In the genomic region with DNA sequence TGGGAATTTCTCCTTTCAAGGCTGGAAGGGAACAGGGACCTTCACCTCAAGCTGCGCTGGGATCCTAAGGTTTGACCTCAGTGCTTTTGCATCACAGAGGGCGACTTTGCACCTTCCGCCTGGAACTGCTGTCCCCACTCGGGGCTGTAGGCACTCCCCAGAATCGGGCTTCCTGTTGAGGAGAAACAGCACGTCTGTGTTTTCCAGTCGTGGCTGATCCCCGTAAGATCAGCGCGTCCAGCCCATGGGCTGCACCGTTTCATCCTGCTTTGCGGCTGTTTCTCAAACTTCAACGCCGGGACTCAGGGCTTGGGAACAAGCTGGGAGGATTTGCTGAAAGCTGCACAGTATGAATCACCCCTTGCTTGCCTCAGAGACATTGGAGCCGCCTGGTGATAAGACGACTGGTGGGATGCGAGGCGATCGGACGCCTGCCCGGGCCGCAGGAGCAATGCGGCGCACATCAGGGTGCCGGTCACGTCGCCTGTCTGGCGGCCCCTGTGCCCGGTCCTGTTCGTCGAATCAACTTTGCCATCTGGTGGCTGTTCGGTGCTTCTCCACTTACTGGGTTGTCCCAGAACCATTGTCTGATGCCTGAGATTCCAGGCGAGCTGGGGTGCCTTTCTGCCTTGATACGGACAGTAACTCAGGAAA, we compare ENCODE assay signal across 8 cellular contexts. TPM values are rescaled to one million over a fixed set of nuclear protein-coding genes. Genes with fewer than 3 reads are reported as not detected.
A peak's percentile ranks its signal among the peaks of the same experiment; 100 is the strongest.
DNase-seq lines count a peak whose midpoint lies in the region; ATAC-seq lines count a peak whose summit lies in the region.

No MANE protein-coding gene starts in this region.

- no peak overlapping the region for H3K27ac Mint-ChIP-seq in activated naive CD4-positive, alpha-beta T cell treated with anti-CD3 and anti-CD28 coated beads, Interleukin-2, amount 10 ng/mL, durations not matched to agents 7 days and 5 days

- H3K27me3 Mint-ChIP-seq in activated naive CD4-positive, alpha-beta T cell treated with anti-CD3 and anti-CD28 coated beads, Interleukin-2, amount 10 ng/mL, durations not matched to agents 7 days and 5 days: peaks cover 40% of the 10 kb centered on the region

- H3K9me3 Mint-ChIP-seq in activated naive CD4-positive, alpha-beta T cell treated with anti-CD3 and anti-CD28 coated beads, Interleukin-2, amount 10 ng/mL, durations not matched to agents 7 days and 5 days: no peaks in the 10 kb centered on the region

- H3K4me3 Mint-ChIP-seq in activated naive CD4-positive, alpha-beta T cell treated with anti-CD3 and anti-CD28 coated beads, Interleukin-2, amount 10 ng/mL, durations not matched to agents 7 days and 5 days: no peak overlapping the region

- H3K4me1 Mint-ChIP-seq in activated naive CD4-positive, alpha-beta T cell treated with anti-CD3 and anti-CD28 coated beads, Interleukin-2, amount 10 ng/mL, durations not matched to agents 7 days and 5 days: no peaks in the 10 kb centered on the region

- no peaks in the 10 kb centered on the region for H3K36me3 Mint-ChIP-seq in activated naive CD4-positive, alpha-beta T cell treated with anti-CD3 and anti-CD28 coated beads, Interleukin-2, amount 10 ng/mL, durations not matched to agents 7 days and 5 days

- DNase-seq in DMS114 treated with DMSO at 0.1 percent for 48 hours (lab: John Stamatoyannopoulos, UW; ENCODE audit: unreplicated experiment) (peak; percentile 35), SK-N-DZ (ENCODE audit: low spot score) (peak; percentile 53), left cardiac atrium (peak; percentile 72), posterior vena cava (ENCODE audit: low spot score) (peak; percentile 89), NCI-H1048 (lab: John Stamatoyannopoulos, UW) (no peak), SHP77 treated with DMSO at 0.1 percent for 48 hours (lab: John Stamatoyannopoulos, UW) (no peak)
- no peak for DNase-seq in activated naive CD4-positive, alpha-beta T cell treated with anti-CD3 and anti-CD28 coated beads, Interleukin-2, amount 10 ng/mL, durations not matched to agents 7 days and 5 days

- ATAC-seq in left cardiac atrium: peak; percentile 82 to 85
- ATAC-seq in GM19395 (IDR thresholded peaks at IDR 0.05; ENCODE audit: unreplicated experiment): no peak

- CTCF ChIA-PET in activated naive CD4-positive, alpha-beta T cell treated with anti-CD3 and anti-CD28 coated beads, Interleukin-2, amount 10 ng/mL, durations not matched to agents 7 days and 5 days (lab: Charles Lee): no interaction called here

- intact Hi-C loops in left cardiac atrium (cut with DNase I): loop anchor here in 1 of 2 donors (2.0 kb wide), 2 partner anchors 72 to 224 kb away; no protein-coding TSS in a partner anchor
- intact Hi-C loops in posterior vena cava (cut with DNase I): no loop called here

RNA-seq across cellular contexts. Expression of a gene that starts 53.6 kb away (rescaled TPM):
- polyA plus RNA-seq in SK-N-DZ (2014; cell fraction: cytosol; rRNA removed): not detected in 2 replicates
- polyA plus RNA-seq in SK-N-DZ (2014; cell fraction: nucleus; rRNA removed): not detected in 2 replicates
- total RNA-seq in left cardiac atrium: under 1 TPM; 0.18 to 0.79 TPM
- under 1 TPM in 1 of 2 donors, not detected in 1; 0.14 TPM for total RNA-seq in posterior vena cava

Comparison
In these comparisons a context has a peak if more than half of its experiments do, and no peak if none do; other contexts are left out.
1. DNase-seq: peak in DMS114 treated with DMSO at 0.1 percent for 48 hours (single experiment), SK-N-DZ (single experiment), left cardiac atrium (single experiment) and posterior vena cava (single experiment); none in NCI-H1048 (single experiment), SHP77 treated with DMSO at 0.1 percent for 48 hours (single experiment) and activated naive CD4-positive, alpha-beta T cell treated with anti-CD3 and anti-CD28 coated beads, Interleukin-2, amount 10 ng/mL, durations not matched to agents 7 days and 5 days (single experiment).